In genomic region chr5:142292249-142292648, GRCh38 we compare ENCODE assay signal across 1 cellular context.
TF ChIP-seq lines count a peak whose summit lies in the region.

No MANE protein-coding gene starts in this region.

TF ChIP-seq in HepG2, 621 proteins besides CTCF, POLR2A, EP300 and RAD21:
- TF ChIP-seq FOXP4 (CRISPR knock-in tag; IDR thresholded peaks at IDR 0.05) = peak; percentile 34; the same call in 1 of the 2 replicates
- no peak for TF ChIP-seq SOX13 (IDR thresholded peaks at IDR 0.05)
- peak in 1 of 2 experiments; percentile 14; a peak in 1 of 4 replicates for TF ChIP-seq SOX13 (CRISPR knock-in tag; conservative IDR thresholded peaks at IDR 0.05 in 1 of 2, IDR thresholded peaks at IDR 0.05 in 1 of 2)
- TF ChIP-seq ZNF317 (CRISPR knock-in tag; IDR thresholded peaks at IDR 0.05) = no peak
- peak; percentile 45; the same call in 1 of the 2 replicates for TF ChIP-seq ZNF629 (CRISPR knock-in tag; conservative IDR thresholded peaks at IDR 0.05)
- peak; percentile 27; the same call in 1 of the 2 replicates for TF ChIP-seq NR2F6 (IDR thresholded peaks at IDR 0.05)
- peak; percentile 40; the same call in 1 of the 2 replicates for TF ChIP-seq NR2F6 (CRISPR knock-in tag; IDR thresholded peaks at IDR 0.05)
- TF ChIP-seq ZNF124 (CRISPR knock-in tag; IDR thresholded peaks at IDR 0.05) = no peak
- peak; percentile 16; the same call in 1 of the 2 replicates for TF ChIP-seq RARA (CRISPR knock-in tag; IDR thresholded peaks at IDR 0.05)
- no peak for TF ChIP-seq ZNF496 (CRISPR knock-in tag; IDR thresholded peaks at IDR 0.05; ENCODE audit: insufficient replicate concordance)
- TF ChIP-seq ADNP (CRISPR knock-in tag; IDR thresholded peaks at IDR 0.05) = 0 out of 2 replicates have a peak, but pooled peaks have one; percentile 37
- no peak for TF ChIP-seq ZFP90 (CRISPR knock-in tag; IDR thresholded peaks at IDR 0.05; ENCODE audit: borderline replicate concordance)
- peak; percentile 19; the same call in 1 of the 2 replicates for TF ChIP-seq RCOR2 (CRISPR knock-in tag; IDR thresholded peaks at IDR 0.05)
- TF ChIP-seq TEAD3 (CRISPR knock-in tag; optimal IDR thresholded peaks at IDR 0.05; ENCODE audit: borderline replicate concordance) = peak; percentile 25
- no peak for TF ChIP-seq SOX6 (IDR thresholded peaks at IDR 0.05)
- TF ChIP-seq SOX6 (CRISPR knock-in tag; IDR thresholded peaks at IDR 0.05) = peak; percentile 36; the same call in 1 of the 2 replicates
- peak in 1 of 2 experiments; percentile 28; a peak in 1 of 4 replicates for TF ChIP-seq NR2F1 (CRISPR knock-in tag; IDR thresholded peaks at IDR 0.05)
- no peak for TF ChIP-seq ATF3 (CRISPR knock-in tag; IDR thresholded peaks at IDR 0.05)
- no peak for TF ChIP-seq CC2D1A (CRISPR knock-in tag; IDR thresholded peaks at IDR 0.05)
- TF ChIP-seq ESRRA (CRISPR knock-in tag; IDR thresholded peaks at IDR 0.05; ENCODE audit: low read depth) = peak; percentile 73; the same call in 1 of the 2 replicates
